In genomic region chr1:233790662-233791371, GRCh38 we compare ENCODE assay signal across 8 cellular contexts.
DNase-seq lines count a peak whose midpoint lies in the region; ATAC-seq and TF ChIP-seq lines count a peak whose summit lies in the region.

No MANE protein-coding gene starts in this region.

- no peak overlapping the region for H3K27ac ChIP-seq in neural cell (ENCODE audit: low read length)

- TF ChIP-seq EP300 in neural cell (conservative IDR thresholded peaks at IDR 0.05; ENCODE audit: poor library complexity, severe bottlenecking), result no peak

- H3K4me3 ChIP-seq in fibroblast of pulmonary artery (replicated peaks; ENCODE audit: low read depth, low read length) (no peak overlapping the region), neural cell (ENCODE audit: low read length) (no peak overlapping the region)

- no peaks in the 10 kb centered on the region for H3K36me3 ChIP-seq in neural cell (ENCODE audit: insufficient read depth, low read length)

- peak; percentile 80 for DNase-seq in DMS 273 (lab: John Stamatoyannopoulos, UW; ENCODE audit: unreplicated experiment)
- DNase-seq in NCI-H69 (lab: John Stamatoyannopoulos, UW), result peak; percentile 79
- peak; percentile 11 for DNase-seq in activated T-cell treated with anti-CD3 and anti-CD28 coated beads for 24 hours (ENCODE audit: low read depth)
- DNase-seq in fibroblast of pulmonary artery (ENCODE audit: low read depth), result peak; percentile 71
- DNase-seq in mesenteric fat pad (ENCODE audit: low spot score), result no peak

- TF ChIP-seq CTCF in fibroblast of pulmonary artery (IDR thresholded peaks at IDR 0.05; ENCODE audit: low read length, missing control alignments), result peak; percentile 96
- TF ChIP-seq CTCF in neural cell (IDR thresholded peaks at IDR 0.05; ENCODE audit: poor library complexity, severe bottlenecking), result peak; percentile 93

- no peaks in the 10 kb centered on the region for H4K20me1 ChIP-seq in neural cell (ENCODE audit: insufficient read depth)

- no peaks in the 10 kb centered on the region for H3K9me3 ChIP-seq in neural cell (ENCODE audit: low read length)

- no peak overlapping the region for H3K4me2 ChIP-seq in neural cell (ENCODE audit: low read length)

- H2AFZ ChIP-seq in neural cell (ENCODE audit: low read depth, low read length), result no peak overlapping the region

- TF ChIP-seq RAD21 in neural cell (conservative IDR thresholded peaks at IDR 0.05), result peak; percentile 93

- H3K79me2 ChIP-seq in neural cell (replicated peaks; ENCODE audit: insufficient read depth, low read length), result no peaks in the 10 kb centered on the region

- H3K27me3 ChIP-seq in neural cell (ENCODE audit: insufficient read depth, low read depth, low read length), result no peaks in the 10 kb centered on the region

- no peaks in the 10 kb centered on the region for H3F3A ChIP-seq in neural cell (ENCODE audit: insufficient read depth, low read length, poor library complexity, severe bottlenecking)

- no peaks in the 10 kb centered on the region for H3K9me2 ChIP-seq in neural cell (ENCODE audit: insufficient read depth, low read length)

- ATAC-seq in GM19397 (IDR thresholded peaks at IDR 0.05; ENCODE audit: unreplicated experiment) (peak; percentile 79), HG03521 (IDR thresholded peaks at IDR 0.05; ENCODE audit: unreplicated experiment) (peak; percentile 98)

- no peak overlapping the region for H3K9ac ChIP-seq in neural cell (ENCODE audit: low read length)

TF ChIP-seq in neural cell, 6 proteins besides CTCF, POLR2A, EP300 and RAD21:
- TF ChIP-seq SMC3 (conservative IDR thresholded peaks at IDR 0.05; ENCODE audit: poor library complexity), result peak; percentile 97
- TF ChIP-seq TAF1 (IDR thresholded peaks at IDR 0.05; ENCODE audit: low read depth), result no peak
